In genomic region chr5:154370119-154370518, GRCh38 we compare ENCODE assay signal across 14 cellular contexts.
A peak's percentile ranks its signal among the peaks of the same experiment; 100 is the strongest.
DNase-seq lines count a peak whose midpoint lies in the region; ATAC-seq and TF ChIP-seq lines count a peak whose summit lies in the region.
"Had no signal": no experiment of that assay in that cellular context is flagged by ENCODE, and none has a peak within 500 bp of the region (broad histone marks: within the 10 kb centered on the region; RNA-seq: fewer than 3 reads in every experiment).

No MANE protein-coding gene starts in this region.

- H3K27me3 Mint-ChIP-seq in H9 (ENCODE audit: low read depth), result no peaks in the 10 kb centered on the region; the same call in 1 of the 2 replicates
- H3K27me3 Mint-ChIP-seq: activated CD4-positive, alpha-beta T cell treated with anti-CD3 and anti-CD28 coated beads, Interleukin-2, amount 10 ng/mL, durations not matched to agents 24 days and 14 days; T-cell had no signal

- no peak overlapping the region for H2BK5ac ChIP-seq in H9 (ENCODE audit: insufficient read length, low read length)

- no peak overlapping the region for H2BK12ac ChIP-seq in H9 (ENCODE audit: insufficient read length, low read depth, low read length)

- DNase-seq in H9 (no peak), SJCRH30 (peak; percentile 16 to 46), fibroblast of villous mesenchyme (ENCODE audit: low read depth) (peak; percentile 86), HK-2 (ENCODE audit: unreplicated experiment) (no peak), C1 segment of cervical spinal cord (lab: John Stamatoyannopoulos, UW) (no peak)
- DNase-seq in stimulated activated effector memory CD8-positive, alpha-beta T cell treated with anti-CD3 and anti-CD28 coated beads, Interleukin-12 subunit alpha, Interleukin-12 subunit beta, amount 100 ng/mL, for 72 hours (ENCODE audit: low spot score in 2 of 2), result no peak
- no peak for DNase-seq in effector CD4-positive, alpha-beta T cell
- DNase-seq: activated CD4-positive, alpha-beta T cell treated with anti-CD3 and anti-CD28 coated beads, Interleukin-2, amount 10 ng/mL, durations not matched to agents 24 days and 14 days; NCI-H1436; NCI-H774; right lobe of liver; T-cell had no signal

- ATAC-seq in stimulated activated effector memory CD8-positive, alpha-beta T cell treated with anti-CD3 and anti-CD28 coated beads, Interleukin-12 subunit alpha, Interleukin-12 subunit beta, amount 100 ng/mL, for 72 hours, result no peak
- ATAC-seq in HG03045 (IDR thresholded peaks at IDR 0.05; ENCODE audit: unreplicated experiment), result no peak
- ATAC-seq: right lobe of liver, T-cell had no signal

- H3K4me1 Mint-ChIP-seq in H9, result peaks cover 25 to 30% of the 10 kb centered on the region in 2 experiments
- H3K4me1 Mint-ChIP-seq in stimulated activated effector memory CD8-positive, alpha-beta T cell treated with anti-CD3 and anti-CD28 coated beads, Interleukin-12 subunit alpha, Interleukin-12 subunit beta, amount 100 ng/mL, for 72 hours, result peaks cover 13% of the 10 kb centered on the region
- H3K4me1 Mint-ChIP-seq: activated CD4-positive, alpha-beta T cell treated with anti-CD3 and anti-CD28 coated beads, Interleukin-2, amount 10 ng/mL, durations not matched to agents 24 days and 14 days; T-cell had no signal

- no peak overlapping the region for H3K23ac ChIP-seq in H9 (ENCODE audit: insufficient read length, low read depth, low read length)

- no peak overlapping the region for H3K4me2 ChIP-seq in H9 (ENCODE audit: insufficient read depth, insufficient read length, low read length)

- H3K4me3 ChIP-seq in SJCRH30 (no peak overlapping the region), fibroblast of villous mesenchyme (ENCODE audit: low read depth, low read length) (no peak overlapping the region)
- H3K4me3 ChIP-seq: right lobe of liver had no signal

- H2AFZ ChIP-seq in H9 (ENCODE audit: low read length), result no peak overlapping the region

- no peak overlapping the region for H3K56ac ChIP-seq in H9 (ENCODE audit: insufficient read length, low read depth, low read length)

- no peak overlapping the region for H3K4ac ChIP-seq in H9 (ENCODE audit: low read depth, low read length)

- no peaks in the 10 kb centered on the region for H3K79me1 ChIP-seq in H9 (ENCODE audit: insufficient read depth, low read depth, low read length, poor library complexity, severe bottlenecking)

- no peaks in the 10 kb centered on the region for H3K9me3 Mint-ChIP-seq in H9
- no peaks in the 10 kb centered on the region for H3K9me3 Mint-ChIP-seq in stimulated activated effector memory CD8-positive, alpha-beta T cell treated with anti-CD3 and anti-CD28 coated beads, Interleukin-12 subunit alpha, Interleukin-12 subunit beta, amount 100 ng/mL, for 72 hours
- H3K9me3 Mint-ChIP-seq: activated CD4-positive, alpha-beta T cell treated with anti-CD3 and anti-CD28 coated beads, Interleukin-2, amount 10 ng/mL, durations not matched to agents 24 days and 14 days; activated T-helper 2 cell treated with anti-CD3 and anti-CD28 coated beads, Interferon-gamma antibody, Interleukin-2, Interleukin-4, amounts not matched to agents 10 μg/mL and 5 μg/mL and 100 μg/mL, durations not matched to agents 14 hours and 24 hours and 36 hours; T-cell had no signal

- no CpG with 5 or more reads among the region's 3 CpGs for WGBS in H9 (ENCODE audit: extremely low coverage, insufficient read length, low lambda C conversion rate)

- H3K27me3 ChIP-seq in H9 (ENCODE audit: insufficient read depth, low read length) (no peaks in the 10 kb centered on the region), SJCRH30 (no peaks in the 10 kb centered on the region)
- H3K27me3 ChIP-seq: right lobe of liver had no signal

- H3K4me1 ChIP-seq in H9 (ENCODE audit: insufficient read depth, low read length), result peaks cover 8% of the 10 kb centered on the region; the same call in 1 of the 2 replicates
- H3K4me1 ChIP-seq in SJCRH30, result peaks cover 52% of the 10 kb centered on the region
- H3K4me1 ChIP-seq: right lobe of liver had no signal

- no peaks in the 10 kb centered on the region for H3K79me2 ChIP-seq in H9 (ENCODE audit: insufficient read depth, low read length)

- no peak overlapping the region for H2BK15ac ChIP-seq in H9 (ENCODE audit: low read depth, low read length)

- no peak overlapping the region for H4K91ac ChIP-seq in H9 (ENCODE audit: insufficient read length, low read depth, low read length)

- no peaks in the 10 kb centered on the region for H3K36me3 ChIP-seq in SJCRH30
- H3K36me3 ChIP-seq: right lobe of liver had no signal

- H3K14ac ChIP-seq in H9 (ENCODE audit: insufficient read depth, low read length), result peak overlapping the region; percentile 3; the same call in 1 of the 2 replicates

- TF ChIP-seq CTCF in H9 (conservative IDR thresholded peaks at IDR 0.05), result no peak
- TF ChIP-seq CTCF in fibroblast of villous mesenchyme (IDR thresholded peaks at IDR 0.05; ENCODE audit: insufficient read depth, low read depth, low read length), result no peak

- H2BK20ac ChIP-seq in H9 (ENCODE audit: low read depth, low read length, poor library complexity, severe bottlenecking), result no peak overlapping the region

- H3K9me3 ChIP-seq in H9 (ENCODE audit: control insufficient read depth, low read depth, low read length), result no peaks in the 10 kb centered on the region
- no peaks in the 10 kb centered on the region for H3K9me3 ChIP-seq in SJCRH30 (replicated peaks)
- H3K9me3 ChIP-seq: right lobe of liver had no signal

- no peak overlapping the region for H3K18ac ChIP-seq in H9 (ENCODE audit: insufficient read length, low read depth, low read length)

- H3K23me2 ChIP-seq in H9 (ENCODE audit: insufficient read length, low read depth, low read length, poor library complexity, severe bottlenecking), result no peaks in the 10 kb centered on the region

- peak overlapping the region; percentile 44 for H4K8ac ChIP-seq in H9 (replicated peaks; ENCODE audit: insufficient read length, low read depth, low read length)

- peak overlapping the region; percentile 9 for H3K27ac ChIP-seq in H9 (ENCODE audit: insufficient read length, low read depth, low read length)
- H3K27ac ChIP-seq in SJCRH30, result peak overlapping the region; percentile 2; the same call in 1 of the 2 replicates
- H3K27ac ChIP-seq: right lobe of liver had no signal

- H4K20me1 ChIP-seq in H9 (ENCODE audit: control insufficient read depth, insufficient read depth, insufficient read length), result no peaks in the 10 kb centered on the region

- H3T11ph ChIP-seq in H9 (ENCODE audit: low read length), result no peak overlapping the region

- no peak overlapping the region for H3K9ac ChIP-seq in H9 (ENCODE audit: extremely low read depth, insufficient read length, low read length)

- peak overlapping the region; percentile 1 to 91 (median 65); a peak in 5 of 7 replicates for H3K27ac Mint-ChIP-seq in H9
- peak overlapping the region; percentile 43 for H3K27ac Mint-ChIP-seq in stimulated activated effector memory CD8-positive, alpha-beta T cell treated with anti-CD3 and anti-CD28 coated beads, Interleukin-12 subunit alpha, Interleukin-12 subunit beta, amount 100 ng/mL, for 72 hours
- H3K27ac Mint-ChIP-seq: activated CD4-positive, alpha-beta T cell treated with anti-CD3 and anti-CD28 coated beads, Interleukin-2, amount 10 ng/mL, durations not matched to agents 24 days and 14 days; activated T-helper 2 cell treated with anti-CD3 and anti-CD28 coated beads, Interferon-gamma antibody, Interleukin-2, Interleukin-4, amounts not matched to agents 10 μg/mL and 5 μg/mL and 100 μg/mL, durations not matched to agents 14 hours and 24 hours and 36 hours; T-cell had no signal

- H3K36me3 Mint-ChIP-seq in H9 (ENCODE audit: insufficient read depth in 1 of 3, low read depth in 3 of 3), result no peaks in the 10 kb centered on the region
- peaks cover 7% of the 10 kb centered on the region for H3K36me3 Mint-ChIP-seq in stimulated activated effector memory CD8-positive, alpha-beta T cell treated with anti-CD3 and anti-CD28 coated beads, Interleukin-12 subunit alpha, Interleukin-12 subunit beta, amount 100 ng/mL, for 72 hours

- no peak overlapping the region for H2AK5ac ChIP-seq in H9 (ENCODE audit: insufficient read length, low read length)

- H2BK120ac ChIP-seq in H9 (ENCODE audit: low read depth, low read length, poor library complexity, severe bottlenecking), result no peak overlapping the region

- no peak overlapping the region for H3K4me3 Mint-ChIP-seq in H9
- no peak overlapping the region for H3K4me3 Mint-ChIP-seq in stimulated activated effector memory CD8-positive, alpha-beta T cell treated with anti-CD3 and anti-CD28 coated beads, Interleukin-12 subunit alpha, Interleukin-12 subunit beta, amount 100 ng/mL, for 72 hours
- H3K4me3 Mint-ChIP-seq: activated CD4-positive, alpha-beta T cell treated with anti-CD3 and anti-CD28 coated beads, Interleukin-2, amount 10 ng/mL, durations not matched to agents 24 days and 14 days; T-cell had no signal

- no peak overlapping the region for H4K5ac ChIP-seq in H9 (ENCODE audit: insufficient read length, low read depth, low read length)

Comparison
In these comparisons a context has a peak if more than half of its experiments do, and no peak if none do; other contexts are left out.
1. DNase-seq: peak in SJCRH30 (2 of 2) and fibroblast of villous mesenchyme (single experiment); none in H9 (single experiment), stimulated activated effector memory CD8-positive, alpha-beta T cell treated with anti-CD3 and anti-CD28 coated beads, Interleukin-12 subunit alpha, Interleukin-12 subunit beta, amount 100 ng/mL, for 72 hours (0 of 2), effector CD4-positive, alpha-beta T cell (single experiment), HK-2 (single experiment) and C1 segment of cervical spinal cord (0 of 14).